In genomic region chr11:68328374-68329091, GRCh38 we compare ENCODE assay signal across 1 cellular context.
TF ChIP-seq lines count a peak whose summit lies in the region.

No MANE protein-coding gene starts in this region.

TF ChIP-seq in HepG2, 621 proteins besides CTCF, POLR2A, EP300 and RAD21 (continued from another document and continues in another):
- TF ChIP-seq IRF9 (CRISPR knock-in tag; IDR thresholded peaks at IDR 0.05; ENCODE audit: borderline replicate concordance) (no peak), ZNF83 (CRISPR knock-in tag; IDR thresholded peaks at IDR 0.05; ENCODE audit: borderline replicate concordance) (no peak), GPBP1L1 (CRISPR knock-in tag; IDR thresholded peaks at IDR 0.05) (no peak), MTERF4 (CRISPR knock-in tag; IDR thresholded peaks at IDR 0.05) (no peak), CEBPZ (IDR thresholded peaks at IDR 0.05; ENCODE audit: low read length) (no peak), ZGPAT (CRISPR knock-in tag; IDR thresholded peaks at IDR 0.05) (no peak), SSRP1 (CRISPR knock-in tag; IDR thresholded peaks at IDR 0.05) (peak; percentile 44; the same call in 1 of the 2 replicates), ETV5 (CRISPR knock-in tag; IDR thresholded peaks at IDR 0.05; ENCODE audit: borderline replicate concordance) (peak; percentile 40; the same call in 1 of the 2 replicates), NR2F2 (IDR thresholded peaks at IDR 0.05; ENCODE audit: borderline replicate concordance, low read depth) (no peak), ZSCAN31 (CRISPR knock-in tag; IDR thresholded peaks at IDR 0.05; ENCODE audit: low read depth) (no peak), HDAC2 (CRISPR knock-in tag; IDR thresholded peaks at IDR 0.05) (peak; percentile 60), SAFB2 (CRISPR knock-in tag; IDR thresholded peaks at IDR 0.05; ENCODE audit: borderline replicate concordance, low read depth) (no peak), DMTF1 (CRISPR knock-in tag; IDR thresholded peaks at IDR 0.05) (no peak), PCBP2 (optimal IDR thresholded peaks at IDR 0.05; ENCODE audit: low read depth, low read length, poor library complexity, severe bottlenecking) (no peak), ARNTL (CRISPR knock-in tag; IDR thresholded peaks at IDR 0.05) (peak; percentile 66), ZNF335 (CRISPR knock-in tag; IDR thresholded peaks at IDR 0.05) (no peak), ZNF337 (CRISPR knock-in tag; IDR thresholded peaks at IDR 0.05; ENCODE audit: borderline replicate concordance, low read depth) (no peak), TCF7L2 (IDR thresholded peaks at IDR 0.05; ENCODE audit: low read depth, low read length) (no peak), ZNF296 (CRISPR knock-in tag; conservative IDR thresholded peaks at IDR 0.05) (no peak), KDM5A (IDR thresholded peaks at IDR 0.05; ENCODE audit: borderline replicate concordance, low read length) (no peak; the same call in 1 of the 2 replicates), ZKSCAN1 (IDR thresholded peaks at IDR 0.05; ENCODE audit: low read length) (no peak), ZNF775 (CRISPR knock-in tag; IDR thresholded peaks at IDR 0.05; ENCODE audit: borderline replicate concordance) (no peak), ZNF276 (CRISPR knock-in tag; IDR thresholded peaks at IDR 0.05; ENCODE audit: low read depth) (no peak), NFE2 (CRISPR knock-in tag; IDR thresholded peaks at IDR 0.05) (no peak), NFYC (CRISPR knock-in tag; IDR thresholded peaks at IDR 0.05) (no peak), ZBTB44 (CRISPR knock-in tag; IDR thresholded peaks at IDR 0.05) (no peak), ZNF609 (CRISPR knock-in tag; IDR thresholded peaks at IDR 0.05; ENCODE audit: borderline replicate concordance) (0 out of 2 replicates have a peak, but pooled peaks have one; percentile 15), PRDM4 (CRISPR knock-in tag; IDR thresholded peaks at IDR 0.05; ENCODE audit: borderline replicate concordance) (no peak), ZBTB37 (CRISPR knock-in tag; IDR thresholded peaks at IDR 0.05) (no peak), AGO2 (optimal IDR thresholded peaks at IDR 0.05; ENCODE audit: low read depth, low read length) (peak; percentile 83), TRIM24 (CRISPR knock-in tag; IDR thresholded peaks at IDR 0.05) (no peak), ZNF230 (CRISPR knock-in tag; IDR thresholded peaks at IDR 0.05) (no peak)
